Comparison of ENCODE assay signal across 9 cellular contexts in genomic region chr12:7934153-7934552, GRCh38. TPM values are rescaled to one million over a fixed set of nuclear protein-coding genes. Genes with fewer than 3 reads are reported as not detected.
A peak's percentile ranks its signal among the peaks of the same experiment; 100 is the strongest.
DNase-seq lines count a peak whose midpoint lies in the region; ATAC-seq, FAIRE-seq and TF ChIP-seq lines count a peak whose summit lies in the region.
"Had no signal": no experiment of that assay in that cellular context is flagged by ENCODE, and none has a peak within 500 bp of the region (broad histone marks: within the 10 kb centered on the region; RNA-seq: fewer than 3 reads in every experiment).

No MANE protein-coding gene starts in this region.

- peaks cover 25% of the 10 kb centered on the region for H3K79me2 ChIP-seq in SK-N-SH (ENCODE audit: insufficient read depth)

- intact Hi-C loops in stomach (cut with DNase I; ENCODE audit: low total_unique reads) (loop anchor here (5.0 kb wide), 1 partner anchor 58 kb away; no protein-coding TSS in a partner anchor), pancreas (cut with DNase I) (loop anchor here in 1 of 3 donors (5.0 kb wide), 1 partner anchor 63 kb away; no protein-coding TSS in a partner anchor)

- TF ChIP-seq EP300 in SK-N-SH (IDR thresholded peaks at IDR 0.05; ENCODE audit: borderline replicate concordance in 1 of 2, low read depth in 1 of 2, low read length in 1 of 2) (no peak), stomach (IDR thresholded peaks at IDR 0.05) (no peak)

- H2AFZ ChIP-seq in SK-N-SH (ENCODE audit: low read depth) = no peak overlapping the region

- DNase-seq in SK-N-SH = no peak
- no peak for DNase-seq in WERI-Rb-1
- DNase-seq in stomach = no peak
- no peak for DNase-seq in pancreas
- no peak for DNase-seq in GM10266 (ENCODE audit: extremely low spot score)
- DNase-seq: NCI-H187 had no signal

- H3K36me3 ChIP-seq in SK-N-SH (replicated peaks in 1 of 2; ENCODE audit: control insufficient read depth in 1 of 2, insufficient read depth in 2 of 2, low read length in 1 of 2) = peaks cover 15 to 26% of the 10 kb centered on the region in 2 experiments
- peaks cover 25% of the 10 kb centered on the region for H3K36me3 ChIP-seq in WERI-Rb-1
- peaks cover 50% of the 10 kb centered on the region for H3K36me3 ChIP-seq in iPS-20b (ENCODE audit: insufficient read depth, low read depth, low read length)
- H3K36me3 ChIP-seq in stomach = peaks cover 0 to 40% (median 34%) of the 10 kb centered on the region in 4 donors
- no peaks in the 10 kb centered on the region for H3K36me3 ChIP-seq in pancreas

- H3K27me3 ChIP-seq in SK-N-SH (ENCODE audit: insufficient read depth) (no peaks in the 10 kb centered on the region), WERI-Rb-1 (ENCODE audit: insufficient read depth, low read depth, severe bottlenecking) (no peaks in the 10 kb centered on the region), iPS-20b (ENCODE audit: insufficient read depth, low read length) (no peaks in the 10 kb centered on the region), stomach (no peaks in the 10 kb centered on the region), pancreas (no peaks in the 10 kb centered on the region)

- H3K4me1 ChIP-seq in SK-N-SH (ENCODE audit: control insufficient read depth in 1 of 2, insufficient read depth in 2 of 2, low read depth in 1 of 2, low read length in 1 of 2) = peaks cover 0 to 8% of the 10 kb centered on the region in 2 experiments; a peak in 1 of 4 replicates
- H3K4me1 ChIP-seq in iPS-20b (ENCODE audit: insufficient read depth, low read length) = peaks cover 5% of the 10 kb centered on the region; the same call in 1 of the 2 replicates
- peaks cover 0 to 39% (median 8%) of the 10 kb centered on the region in 4 donors for H3K4me1 ChIP-seq in stomach
- no peaks in the 10 kb centered on the region for H3K4me1 ChIP-seq in pancreas

- no peak for FAIRE-seq in pancreas (lab: Jason Lieb, UNC)

- no peak for TF ChIP-seq POLR2A in stomach (IDR thresholded peaks at IDR 0.05)

- H3K9ac ChIP-seq in SK-N-SH (peak overlapping the region; percentile 88), iPS-20b (ENCODE audit: low read depth, low read length) (peak overlapping the region; percentile 94)

- ATAC-seq in SK-N-SH treated with all-trans-retinoic acid at 6 μM for 48 hours (no peak), HG03457 (IDR thresholded peaks at IDR 0.05; ENCODE audit: unreplicated experiment) (no peak), pancreas (no peak)

- no peaks in the 10 kb centered on the region for H4K20me1 ChIP-seq in SK-N-SH (ENCODE audit: insufficient read depth)

- POLR2A ChIA-PET in SK-N-SH (lab: Yijun Ruan, JAX) = no interaction called here

- TF ChIP-seq RAD21 in SK-N-SH (IDR thresholded peaks at IDR 0.05; ENCODE audit: low read length) = no peak

- H3K9me3 ChIP-seq in SK-N-SH (no peaks in the 10 kb centered on the region), WERI-Rb-1 (ENCODE audit: severe bottlenecking) (no peaks in the 10 kb centered on the region), iPS-20b (ENCODE audit: insufficient read depth, low read depth, low read length) (no peaks in the 10 kb centered on the region), stomach (no peaks in the 10 kb centered on the region), pancreas (no peaks in the 10 kb centered on the region)

- CTCF ChIA-PET in SK-N-SH (lab: Yijun Ruan, JAX) = interaction anchor here (0.8 to 4.4 kb wide), 6 partner anchors 11 to 61 kb away, joined by 3 to 29 read pairs (median 8); no protein-coding TSS in a partner anchor

- WGBS in SK-N-SH (ENCODE audit: low lambda C conversion rate) = 78% methylated on average over 7 of the region's 7 CpGs
- WGBS in stomach, 5 donors = 50 to 63% (median 58%) methylated on average over 7 of the region's 7 CpGs
- WGBS in pancreas, 2 donors = 62 to 69% methylated on average over 7 of the region's 7 CpGs

- H3K27ac ChIP-seq in SK-N-SH (ENCODE audit: low read depth in 2 of 2, low read length in 1 of 2) (peak overlapping the region in 1 of 2 experiments; percentile 83; a peak in 2 of 4 replicates), WERI-Rb-1 (peak overlapping the region; percentile 76), iPS-20b (ENCODE audit: low read length) (no peak overlapping the region), stomach (peak overlapping the region; percentile 61 to 88 (median 82)), pancreas (no peak overlapping the region)

- H3K9me2 ChIP-seq in SK-N-SH = no peaks in the 10 kb centered on the region

- H3K4me3 ChIP-seq in SK-N-SH (ENCODE audit: low read depth in 2 of 2, low read length in 1 of 2) (peak overlapping the region; percentile 53 to 74; a peak in 3 of 4 replicates), WERI-Rb-1 (ENCODE audit: low read depth, low read length) (peak overlapping the region; percentile 55), iPS-20b (ENCODE audit: low read length) (peak overlapping the region; percentile 97), stomach (peak overlapping the region; percentile 35 to 66 (median 50)), pancreas (peak overlapping the region in 2 of 4 donors; percentile 6 to 45)

- TF ChIP-seq CTCF in SK-N-SH (IDR thresholded peaks at IDR 0.05) = no peak
- TF ChIP-seq CTCF in WERI-Rb-1 (IDR thresholded peaks at IDR 0.05; ENCODE audit: low read depth, low read length) = no peak
- no peak for TF ChIP-seq CTCF in stomach (IDR thresholded peaks at IDR 0.05)
- TF ChIP-seq CTCF in pancreas (IDR thresholded peaks at IDR 0.05) = no peak
- no peak for TF ChIP-seq CTCF in GM10266 (IDR thresholded peaks at IDR 0.05; ENCODE audit: control insufficient read depth, insufficient read depth, low read depth, missing control alignments)

- peak overlapping the region; percentile 84 for H3K4me2 ChIP-seq in SK-N-SH

- peaks cover 17% of the 10 kb centered on the region for H3F3A ChIP-seq in SK-N-SH (replicated peaks; ENCODE audit: insufficient read depth)

TF ChIP-seq in SK-N-SH, 30 proteins besides CTCF, POLR2A, EP300 and RAD21 (continues in another document):
- no peak for TF ChIP-seq EZH2phosphoT487 (IDR thresholded peaks at IDR 0.05; ENCODE audit: borderline replicate concordance, low read depth)
- no peak for TF ChIP-seq MXI1 (IDR thresholded peaks at IDR 0.05; ENCODE audit: low read depth, low read length)
- TF ChIP-seq YY1 (IDR thresholded peaks at IDR 0.05; ENCODE audit: low read depth) = no peak
- TF ChIP-seq SIN3A (IDR thresholded peaks at IDR 0.05; ENCODE audit: borderline replicate concordance, low read depth, low read length) = no peak
- TF ChIP-seq USF2 (IDR thresholded peaks at IDR 0.05; ENCODE audit: borderline replicate concordance, low read depth, low read length) = no peak
- no peak for TF ChIP-seq JUND (IDR thresholded peaks at IDR 0.05)
- TF ChIP-seq POLR2AphosphoS5 (IDR thresholded peaks at IDR 0.05; ENCODE audit: low read depth, low read length) = no peak
- no peak for TF ChIP-seq MAX (IDR thresholded peaks at IDR 0.05; ENCODE audit: low read depth)
- TF ChIP-seq TEAD4 (IDR thresholded peaks at IDR 0.05; ENCODE audit: borderline replicate concordance, insufficient read depth) = no peak
- TF ChIP-seq RFX5 (IDR thresholded peaks at IDR 0.05; ENCODE audit: low read length) = no peak
- no peak for TF ChIP-seq NFIC (IDR thresholded peaks at IDR 0.05; ENCODE audit: borderline replicate concordance)

TF ChIP-seq in SK-N-SH treated with all-trans-retinoic acid at 6 μM for 48 hours, 23 proteins besides CTCF, POLR2A, EP300 and RAD21:
- TF ChIP-seq TSHZ2 (CRISPR knock-in tag; IDR thresholded peaks at IDR 0.05) (no peak), CSDC2 (CRISPR knock-in tag; IDR thresholded peaks at IDR 0.05) (no peak), POU6F1 (CRISPR knock-in tag; IDR thresholded peaks at IDR 0.05; ENCODE audit: borderline replicate concordance, low read depth) (no peak), ISL1 (CRISPR knock-in tag; IDR thresholded peaks at IDR 0.05) (no peak)

RNA-seq across cellular contexts. Expression of gene SLC2A3, which starts 1.8 kb away (rescaled TPM):
- polyA plus RNA-seq in SK-N-SH (2012; rRNA removed) (26.6 and 35.7 TPM in 2 replicates), stomach (1 to 10 TPM; 2.3 to 9.1 (median 6.4) TPM), pancreas (1 to 10 TPM; 1.9 to 6.3 TPM)
- 21.0 and 23.1 TPM in 2 replicates for polyA plus RNA-seq in SK-N-SH (2012; cell fraction: cytosol; rRNA removed)
- polyA plus RNA-seq in SK-N-SH (2012; cell fraction: nucleus; rRNA removed) = 33.8 and 71.9 TPM in 2 replicates
- total RNA-seq in stomach (10 to 100 TPM in 3 of 5 donors, 1 to 10 TPM in 1, under 1 TPM in 1; 0.29 to 72.0 (median 10.7) TPM), pancreas (10 to 100 TPM in 2 of 6 donors, 1 to 10 TPM in 4; 2.8 to 28.5 (median 5.6) TPM)

Comparison
In these comparisons a context has a peak if more than half of its experiments do, and no peak if none do; other contexts are left out.
1. H3K27ac ChIP-seq: peak in WERI-Rb-1 (single experiment) and stomach (5 of 5); none in iPS-20b (single experiment) and pancreas (0 of 4).